7 cellular contexts compared by ENCODE assay signal in genomic region chr7:111561659-111561908, GRCh38. TPM values are rescaled to one million over a fixed set of nuclear protein-coding genes. Genes with fewer than 3 reads are reported as not detected.
A peak's percentile ranks its signal among the peaks of the same experiment; 100 is the strongest.
DNase-seq lines count a peak whose midpoint lies in the region; ATAC-seq and TF ChIP-seq lines count a peak whose summit lies in the region.

No MANE protein-coding gene starts in this region.

- TSS peak; percentile 63 for BruUV-seq in HCT116 (replicated peaks; lab: Mats Ljungman, UMichigan)

- peak overlapping the region; percentile 81 for H3K9ac ChIP-seq in HCT116 (ENCODE audit: low read length)
- peak overlapping the region; percentile 87 for H3K9ac ChIP-seq in skeletal muscle satellite cell (ENCODE audit: low read depth, low read length)

- H3K4me3 ChIP-seq in HCT116 (replicated peaks in 1 of 2; ENCODE audit: low read depth in 1 of 2, low read length in 2 of 2): peak overlapping the region; percentile 58 to 74
- H3K4me3 ChIP-seq in gastroesophageal sphincter: peak overlapping the region; percentile 76 to 90
- peak overlapping the region; percentile 82 for H3K4me3 ChIP-seq in skeletal muscle satellite cell (ENCODE audit: low read length)

- H3K79me2 ChIP-seq in HCT116 (ENCODE audit: insufficient read depth, low read length): peaks cover 25% of the 10 kb centered on the region

- H3K36me3 ChIP-seq in HCT116 (ENCODE audit: control insufficient read depth in 1 of 2, insufficient read depth in 2 of 2, low read length in 2 of 2) (peaks cover 2 to 8% of the 10 kb centered on the region in 2 experiments; a peak in 2 of 4 replicates), gastroesophageal sphincter (peaks cover 0 to 11% of the 10 kb centered on the region in 2 donors), skeletal muscle satellite cell (ENCODE audit: insufficient read depth, low read length) (no peaks in the 10 kb centered on the region)

- TF ChIP-seq CTCF in HCT116 (IDR thresholded peaks at IDR 0.05 in 2 of 3, conservative IDR thresholded peaks at IDR 0.05 in 1 of 3; ENCODE audit: borderline replicate concordance in 1 of 3, insufficient read depth in 1 of 3, low read depth in 2 of 3, low read length in 2 of 3) (no peak), VCaP (conservative IDR thresholded peaks at IDR 0.05) (no peak), gastroesophageal sphincter (IDR thresholded peaks at IDR 0.05) (no peak), GM13976 (IDR thresholded peaks at IDR 0.05; ENCODE audit: borderline replicate concordance, control extremely low read depth, extremely low read depth, insufficient read depth, missing control alignments) (no peak)

- H3K27ac ChIP-seq in HCT116 (ENCODE audit: low read depth, low read length) (peak overlapping the region; percentile 73), VCaP (peak overlapping the region; percentile 85), gastroesophageal sphincter (peak overlapping the region; percentile 64 to 90 (median 88))

- no peak for DNase-seq in HCT116 (ENCODE audit: low read depth, low spot score)
- DNase-seq in GM13976 (ENCODE audit: low spot score): no peak
- DNase-seq in epidermal melanocyte (ENCODE audit: insufficient read length, low spot score): no peak

- no peak for TF ChIP-seq EP300 in gastroesophageal sphincter (IDR thresholded peaks at IDR 0.05)

- no peaks in the 10 kb centered on the region for H3K9me2 ChIP-seq in HCT116 (ENCODE audit: insufficient read depth)

- in situ Hi-C loops in GM13976 (cut with MboI; ENCODE audit: low sequenced_read_pairs, unreplicated experiment): no loop called here

- POLR2A ChIA-PET in HCT116 (lab: Charles Lee): no interaction called here

- TF ChIP-seq RAD21 in HCT116 (IDR thresholded peaks at IDR 0.05; ENCODE audit: low read depth): no peak

- no peak for TF ChIP-seq POLR2A in HCT116 (IDR thresholded peaks at IDR 0.05; ENCODE audit: borderline replicate concordance, extremely low read depth, insufficient read depth, insufficient read length)
- no peak for TF ChIP-seq POLR2A in gastroesophageal sphincter (IDR thresholded peaks at IDR 0.05)

- CTCF ChIA-PET in HCT116 (lab: Charles Lee): no interaction called here

- no peaks in the 10 kb centered on the region for H4K20me1 ChIP-seq in HCT116 (ENCODE audit: insufficient read depth)

- no peaks in the 10 kb centered on the region for H3K9me3 ChIP-seq in HCT116 (ENCODE audit: control insufficient read depth in 1 of 2, insufficient read depth in 1 of 2, low read depth in 1 of 2, low read length in 2 of 2)
- no peaks in the 10 kb centered on the region for H3K9me3 ChIP-seq in gastroesophageal sphincter
- H3K9me3 ChIP-seq in skeletal muscle satellite cell (replicated peaks; ENCODE audit: low read length): no peaks in the 10 kb centered on the region

- H3K4me1 ChIP-seq in HCT116 (ENCODE audit: control insufficient read depth in 1 of 2, insufficient read depth in 2 of 2, low read length in 2 of 2): peaks cover 10 to 20% of the 10 kb centered on the region in 2 experiments
- peaks cover 0 to 38% (median 6%) of the 10 kb centered on the region in 3 donors for H3K4me1 ChIP-seq in gastroesophageal sphincter
- peaks cover 12% of the 10 kb centered on the region for H3K4me1 ChIP-seq in skeletal muscle satellite cell (ENCODE audit: control insufficient read depth, insufficient read depth, low read length)

- H3K27me3 ChIP-seq in HCT116 (ENCODE audit: insufficient read depth, low read length) (no peaks in the 10 kb centered on the region), gastroesophageal sphincter (no peaks in the 10 kb centered on the region), skeletal muscle satellite cell (ENCODE audit: control insufficient read depth, insufficient read depth, low read length) (no peaks in the 10 kb centered on the region)

- H3K4me2 ChIP-seq in HCT116 (ENCODE audit: low read length): peak overlapping the region; percentile 77
- peak overlapping the region; percentile 85 for H3K4me2 ChIP-seq in skeletal muscle satellite cell (ENCODE audit: low read length)

- WGBS in gastroesophageal sphincter (ENCODE audit: low coverage in 1 of 2), 2 donors: 5 to 12% methylated on average over 6 to 8 of the region's 8 CpGs

- peak; percentile 7; the same call in 1 of the 2 replicates for ATAC-seq in HCT116
- ATAC-seq in gastroesophageal sphincter: peak; percentile 3
- ATAC-seq in GM18498 (IDR thresholded peaks at IDR 0.05; ENCODE audit: unreplicated experiment): no peak

- RAD21 ChIA-PET in HCT116 (lab: Charles Lee; ENCODE audit: low non-redundant PET in 1 of 2, low total read pairs in 2 of 2, uncharacterized antibody in 2 of 2, unreplicated experiment in 2 of 2): no interaction called here

- intact Hi-C loops in HCT116 (cut with micrococcal nuclease): no loop called here

- H2AFZ ChIP-seq in HCT116 (ENCODE audit: low read depth, low read length, poor library complexity, severe bottlenecking): no peak overlapping the region

TF ChIP-seq in HCT116, 20 proteins besides CTCF, POLR2A, EP300 and RAD21:
- TF ChIP-seq ELF1 (IDR thresholded peaks at IDR 0.05; ENCODE audit: borderline replicate concordance, low read depth) (no peak), ATF3 (IDR thresholded peaks at IDR 0.05) (no peak), REST (IDR thresholded peaks at IDR 0.05; ENCODE audit: low read depth) (no peak), TCF7L2 (IDR thresholded peaks at IDR 0.05; ENCODE audit: borderline replicate concordance, extremely low read depth, insufficient read depth, insufficient read length) (no peak), FOSL1 (IDR thresholded peaks at IDR 0.05; ENCODE audit: low read depth) (no peak), CEBPB (IDR thresholded peaks at IDR 0.05; ENCODE audit: low read depth) (0 out of 2 replicates have a peak, but pooled peaks have one; percentile 9), SIN3A (IDR thresholded peaks at IDR 0.05; ENCODE audit: low read depth) (no peak), JUND (IDR thresholded peaks at IDR 0.05) (no peak), ZFX (IDR thresholded peaks at IDR 0.05) (no peak)
TF ChIP-seq in HCT116: peak in this region for 1.

RNA-seq across cellular contexts. Expression of gene IMMP2L, which starts 0.7 kb away (rescaled TPM):
- total RNA-seq in HCT116 (2021; ENCODE audit: unreplicated experiment) (21.1 TPM), gastroesophageal sphincter (10 to 100 TPM; 13.6 to 38.5 (median 30.1) TPM)
- 8.4 and 10.0 TPM in 2 replicates for polyA plus RNA-seq in HCT116 (2012)
- 12.9 and 15.7 TPM in 2 replicates for total RNA-seq in skeletal muscle satellite cell (2012; rRNA removed)
